11 cellular contexts compared by ENCODE assay signal in the genomic region with DNA sequence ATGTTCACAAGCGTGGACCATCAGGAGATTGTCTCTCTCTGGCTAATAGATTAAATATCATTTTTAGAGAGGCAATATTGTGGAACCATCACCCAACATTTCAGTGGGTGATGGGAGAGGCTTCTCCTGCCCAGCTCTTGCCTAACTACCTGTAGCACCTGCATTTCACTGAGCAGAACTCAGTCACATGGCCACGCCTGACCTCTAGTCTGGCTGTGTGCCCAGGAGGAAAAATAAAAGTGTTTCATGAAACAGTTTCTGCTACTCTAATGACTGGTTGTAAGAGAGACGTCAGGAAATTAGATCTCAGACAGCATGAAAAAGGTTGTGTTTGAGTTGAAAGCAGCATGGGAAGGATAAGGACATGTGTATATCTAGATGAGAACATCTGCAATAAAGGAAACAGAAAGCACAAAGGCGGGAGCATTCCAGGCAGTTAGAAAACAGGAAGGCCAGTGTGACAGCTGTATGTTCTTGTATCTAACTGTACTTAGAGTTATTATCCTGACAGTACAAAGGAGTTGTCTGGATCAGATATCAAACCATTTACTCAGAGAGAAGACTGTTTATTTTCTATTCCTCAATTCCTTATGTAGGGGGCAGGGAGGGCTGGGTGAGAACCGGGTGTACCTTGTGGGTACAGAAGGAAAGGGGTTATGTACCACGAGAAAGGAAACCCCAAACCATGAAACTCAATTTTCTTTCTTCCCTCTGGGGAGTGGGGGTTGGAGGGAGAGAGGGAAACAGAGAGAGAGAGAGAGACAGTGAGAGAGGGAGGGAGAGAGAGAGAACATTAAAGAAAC.
DNase-seq lines count a peak whose midpoint lies in the region; ATAC-seq, FAIRE-seq and TF ChIP-seq lines count a peak whose summit lies in the region.
"Had no signal": no experiment of that assay in that cellular context is flagged by ENCODE, and none has a peak within 500 bp of the region (broad histone marks: within the 10 kb centered on the region; RNA-seq: fewer than 3 reads in every experiment).

No MANE protein-coding gene starts in this region.

- no TSS peak for BruUV-seq in HepG2 (replicated peaks; lab: Mats Ljungman, UMichigan)

- POLR2A ChIA-PET in HepG2 (lab: Yijun Ruan, JAX) = no interaction called here

- H3K9me3 ChIP-seq in adipocyte (ENCODE audit: control insufficient read depth, low read length) (no peaks in the 10 kb centered on the region), HepG2 (ENCODE audit: low read length) (no peaks in the 10 kb centered on the region), Karpas-422 (ENCODE audit: low read length) (peaks cover 6% of the 10 kb centered on the region)

- H3K4me3 ChIP-seq in adipocyte (ENCODE audit: low read length) (no peak overlapping the region), HepG2 (replicated peaks in 1 of 3; ENCODE audit: insufficient read depth in 1 of 3, low read depth in 2 of 3, low read length in 3 of 3) (no peak overlapping the region), Karpas-422 (ENCODE audit: low read length) (no peak overlapping the region)
- H3K4me3 ChIP-seq: cardiac muscle cell had no signal

- no peak overlapping the region for H3K4me2 ChIP-seq in HepG2 (ENCODE audit: low read depth, low read length)
- no peak overlapping the region for H3K4me2 ChIP-seq in Karpas-422 (ENCODE audit: low read depth, low read length, poor library complexity, severe bottlenecking)

- WGBS in HepG2 (ENCODE audit: low lambda C conversion rate) = 2% methylated on average over 6 of the region's 6 CpGs

- in situ Hi-C loops in HepG2 (cut with HindIII; ENCODE audit: extremely low pct_ligation_motif_present, low pct_unique_long_range_greater_than_20kb) = no loop called here

- no peaks in the 10 kb centered on the region for H3K4me1 ChIP-seq in adipocyte (ENCODE audit: control insufficient read depth, insufficient read depth, low read length)
- no peaks in the 10 kb centered on the region for H3K4me1 ChIP-seq in HepG2 (ENCODE audit: insufficient read depth, low read length)
- H3K4me1 ChIP-seq in Karpas-422 (ENCODE audit: low read length) = no peaks in the 10 kb centered on the region

- TF ChIP-seq RAD21 in HepG2 (CRISPR knock-in tag; IDR thresholded peaks at IDR 0.05) = no peak

- H3K36me3 ChIP-seq in adipocyte (ENCODE audit: control insufficient read depth, insufficient read depth, low read length, severe bottlenecking) (no peaks in the 10 kb centered on the region), HepG2 (replicated peaks in 1 of 2; ENCODE audit: control insufficient read depth in 1 of 2, insufficient read depth in 2 of 2, low read length in 2 of 2) (no peaks in the 10 kb centered on the region), Karpas-422 (ENCODE audit: insufficient read depth, low read length) (no peaks in the 10 kb centered on the region)
- H3K36me3 ChIP-seq: cardiac muscle cell had no signal

- FAIRE-seq in HepG2 (lab: Jason Lieb, UNC) = no peak

- CTCF ChIA-PET in HepG2 (lab: Yijun Ruan, JAX; ENCODE audit: low intra/inter-chr PET ratio, low total read pairs) = no interaction called here

- intact Hi-C loops in HepG2 (cut with micrococcal nuclease; ENCODE audit: unreplicated experiment) = no loop called here

- H3K79me2 ChIP-seq in HepG2 (ENCODE audit: insufficient read depth, low read length) = no peaks in the 10 kb centered on the region
- H3K79me2 ChIP-seq in Karpas-422 (ENCODE audit: low read length) = no peaks in the 10 kb centered on the region

- no peak for TF ChIP-seq POLR2A in HepG2 (IDR thresholded peaks at IDR 0.05; ENCODE audit: insufficient read depth in 1 of 2, low read depth in 2 of 2, low read length in 2 of 2)

- H2AFZ ChIP-seq in HepG2 (ENCODE audit: low read length) (no peak overlapping the region), Karpas-422 (ENCODE audit: low read length) (no peak overlapping the region)

- H3K27me3 ChIP-seq in adipocyte (replicated peaks; ENCODE audit: control insufficient read depth, insufficient read depth, low read length) (no peaks in the 10 kb centered on the region), HepG2 (ENCODE audit: control insufficient read depth in 1 of 2, insufficient read depth in 2 of 2, low read length in 2 of 2) (no peaks in the 10 kb centered on the region), Karpas-422 (ENCODE audit: low read length) (no peaks in the 10 kb centered on the region)
- H3K27me3 ChIP-seq: cardiac muscle cell had no signal

- TF ChIP-seq EP300 in HepG2 (IDR thresholded peaks at IDR 0.05; ENCODE audit: low read depth in 2 of 2, low read length in 2 of 2) = no peak
- TF ChIP-seq EP300 in HepG2 (CRISPR knock-in tag; IDR thresholded peaks at IDR 0.05; ENCODE audit: borderline replicate concordance) = no peak

- no peaks in the 10 kb centered on the region for H3K9me2 ChIP-seq in Karpas-422 (replicated peaks; ENCODE audit: insufficient read depth, low read length)

- H4K20me1 ChIP-seq in HepG2 (ENCODE audit: insufficient read depth, low read length) (no peaks in the 10 kb centered on the region), Karpas-422 (ENCODE audit: insufficient read depth, low read depth, low read length) (no peaks in the 10 kb centered on the region)

- no peak overlapping the region for H3K27ac ChIP-seq in HepG2 (ENCODE audit: extremely low read length, insufficient read depth, low read length)
- H3K27ac ChIP-seq in Karpas-422 (ENCODE audit: low read length) = no peak overlapping the region
- H3K27ac ChIP-seq: cardiac muscle cell had no signal

- ATAC-seq in HepG2 (no peak), GM18511 (IDR thresholded peaks at IDR 0.05; ENCODE audit: unreplicated experiment) (no peak)

- DNase-seq in GDM1 (lab: John Stamatoyannopoulos, UW) (peak; percentile 3), NCI-H2081 (lab: John Stamatoyannopoulos, UW) (peak; percentile 75 to 92), adipocyte (ENCODE audit: low read depth) (peak; percentile 27), mucosa of gallbladder (ENCODE audit: low spot score) (peak; percentile 49), HepG2 (ENCODE audit: low spot score) (no peak), Karpas-422 (no peak), COLO829 (ENCODE audit: low spot score) (no peak)
- DNase-seq: CD4-positive, CD25-positive, alpha-beta regulatory T cell; hippocampal formation had no signal

- no peak overlapping the region for H3K9ac ChIP-seq in adipocyte (ENCODE audit: low read length)
- no peak overlapping the region for H3K9ac ChIP-seq in HepG2 (ENCODE audit: insufficient read depth, low read depth, low read length)
- H3K9ac ChIP-seq in Karpas-422 (ENCODE audit: low read length) = no peak overlapping the region

- TF ChIP-seq CTCF in HepG2 (CRISPR knock-in tag; IDR thresholded peaks at IDR 0.05) = no peak

TF ChIP-seq in HepG2, 621 proteins besides CTCF, POLR2A, EP300 and RAD21:
- no peak for TF ChIP-seq ZNF607 (CRISPR knock-in tag; IDR thresholded peaks at IDR 0.05; ENCODE audit: borderline replicate concordance)
TF ChIP-seq in HepG2: peak in this region for 0.

Comparison
In these comparisons a context has a peak if more than half of its experiments do, and no peak if none do; other contexts are left out.
1. DNase-seq: peak in GDM1 (single experiment), NCI-H2081 (2 of 2), adipocyte (single experiment) and mucosa of gallbladder (single experiment); none in HepG2 (single experiment), Karpas-422 (single experiment) and COLO829 (single experiment).